Comparison of ENCODE assay signal across 10 cellular contexts in the genomic region with DNA sequence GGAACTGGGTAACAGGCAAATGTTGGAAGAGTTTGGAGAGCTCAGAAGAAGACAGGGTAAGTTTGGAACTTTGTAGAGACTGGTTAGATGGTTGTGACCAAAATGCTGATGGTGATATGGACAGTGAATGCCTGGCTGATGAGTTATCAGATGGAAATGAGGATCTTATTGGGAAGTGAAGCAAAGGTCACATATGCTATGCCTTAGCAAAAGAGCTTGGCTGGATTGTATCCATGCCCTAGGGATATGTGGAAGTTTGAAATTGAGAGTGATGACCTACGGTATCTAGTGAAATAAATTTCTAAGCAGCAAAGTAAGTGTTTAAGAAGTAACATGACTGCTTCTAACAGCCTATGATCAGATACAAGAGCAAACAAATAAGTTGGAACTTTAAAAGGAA.
"Had no signal": no experiment of that assay in that cellular context is flagged by ENCODE, and none has a peak within 500 bp of the region (broad histone marks: within the 10 kb centered on the region; RNA-seq: fewer than 3 reads in every experiment).

No MANE protein-coding gene starts in this region.

- DNase-seq: activated CD4-positive, alpha-beta memory T cell treated with anti-CD3 and anti-CD28 coated beads, Interleukin-2, amount 10 ng/mL, durations not matched to agents 7 days and 5 days; activated CD4-positive, alpha-beta T cell treated with anti-CD3 and anti-CD28 coated beads for 1 hour; activated CD8-positive, alpha-beta memory T cell treated with anti-CD3 and anti-CD28 coated beads, Interleukin-2, amount 50 U/mL, for 4 hours; activated T-cell treated with anti-CD3 and anti-CD28 coated beads, Interleukin-2, amount 50 U/mL, for 72 hours; dorsolateral prefrontal cortex; foreskin melanocyte; head of caudate nucleus; naive B cell; small intestine; stimulated activated naive CD4-positive, alpha-beta T cell treated with Interleukin-2 at 50 U/mL for 16 hours had no signal
